In the genomic region with DNA sequence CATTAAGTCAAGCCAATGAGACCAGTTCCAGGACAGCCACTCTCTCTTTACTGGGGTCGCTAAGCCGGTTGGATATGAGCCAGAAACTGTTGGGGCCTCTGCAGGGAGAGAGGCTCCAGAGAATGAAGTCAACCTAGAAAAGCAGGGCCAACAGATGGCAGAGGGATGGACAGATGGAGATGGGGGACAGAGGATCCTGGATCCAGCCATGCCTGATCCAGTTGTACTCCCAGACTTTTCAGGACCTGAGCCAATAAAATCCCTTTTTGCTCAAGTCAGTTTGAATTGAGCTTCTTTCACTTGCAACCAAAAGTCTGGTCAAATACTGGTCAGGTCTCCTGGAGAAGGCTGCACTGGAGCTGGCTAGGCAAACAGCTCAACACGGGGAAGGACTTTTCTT, we compare ENCODE assay signal across 1 cellular context.
TF ChIP-seq lines count a peak whose summit lies in the region.

No MANE protein-coding gene starts in this region.

TF ChIP-seq in liver, 16 proteins besides CTCF, POLR2A, EP300 and RAD21 (continued from another document):
- TF ChIP-seq, protein P1, sequence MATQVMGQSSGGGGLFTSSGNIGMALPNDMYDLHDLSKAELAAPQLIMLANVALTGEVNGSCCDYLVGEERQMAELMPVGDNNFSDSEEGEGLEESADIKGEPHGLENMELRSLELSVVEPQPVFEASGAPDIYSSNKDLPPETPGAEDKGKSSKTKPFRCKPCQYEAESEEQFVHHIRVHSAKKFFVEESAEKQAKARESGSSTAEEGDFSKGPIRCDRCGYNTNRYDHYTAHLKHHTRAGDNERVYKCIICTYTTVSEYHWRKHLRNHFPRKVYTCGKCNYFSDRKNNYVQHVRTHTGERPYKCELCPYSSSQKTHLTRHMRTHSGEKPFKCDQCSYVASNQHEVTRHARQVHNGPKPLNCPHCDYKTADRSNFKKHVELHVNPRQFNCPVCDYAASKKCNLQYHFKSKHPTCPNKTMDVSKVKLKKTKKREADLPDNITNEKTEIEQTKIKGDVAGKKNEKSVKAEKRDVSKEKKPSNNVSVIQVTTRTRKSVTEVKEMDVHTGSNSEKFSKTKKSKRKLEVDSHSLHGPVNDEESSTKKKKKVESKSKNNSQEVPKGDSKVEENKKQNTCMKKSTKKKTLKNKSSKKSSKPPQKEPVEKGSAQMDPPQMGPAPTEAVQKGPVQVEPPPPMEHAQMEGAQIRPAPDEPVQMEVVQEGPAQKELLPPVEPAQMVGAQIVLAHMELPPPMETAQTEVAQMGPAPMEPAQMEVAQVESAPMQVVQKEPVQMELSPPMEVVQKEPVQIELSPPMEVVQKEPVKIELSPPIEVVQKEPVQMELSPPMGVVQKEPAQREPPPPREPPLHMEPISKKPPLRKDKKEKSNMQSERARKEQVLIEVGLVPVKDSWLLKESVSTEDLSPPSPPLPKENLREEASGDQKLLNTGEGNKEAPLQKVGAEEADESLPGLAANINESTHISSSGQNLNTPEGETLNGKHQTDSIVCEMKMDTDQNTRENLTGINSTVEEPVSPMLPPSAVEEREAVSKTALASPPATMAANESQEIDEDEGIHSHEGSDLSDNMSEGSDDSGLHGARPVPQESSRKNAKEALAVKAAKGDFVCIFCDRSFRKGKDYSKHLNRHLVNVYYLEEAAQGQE (IDR thresholded peaks at IDR 0.05): no peak
- no peak for TF ChIP-seq YY1 (IDR thresholded peaks at IDR 0.05)
- no peak for TF ChIP-seq NR2F2 (IDR thresholded peaks at IDR 0.05)
- no peak for TF ChIP-seq GABPA (IDR thresholded peaks at IDR 0.05 in 1 of 2, conservative IDR thresholded peaks at IDR 0.05 in 1 of 2)
- no peak for TF ChIP-seq FOXA2 (IDR thresholded peaks at IDR 0.05)
- no peak for TF ChIP-seq FOXA1 (IDR thresholded peaks at IDR 0.05)
